ENCODE assay signal across 8 cellular contexts in the genomic region with DNA sequence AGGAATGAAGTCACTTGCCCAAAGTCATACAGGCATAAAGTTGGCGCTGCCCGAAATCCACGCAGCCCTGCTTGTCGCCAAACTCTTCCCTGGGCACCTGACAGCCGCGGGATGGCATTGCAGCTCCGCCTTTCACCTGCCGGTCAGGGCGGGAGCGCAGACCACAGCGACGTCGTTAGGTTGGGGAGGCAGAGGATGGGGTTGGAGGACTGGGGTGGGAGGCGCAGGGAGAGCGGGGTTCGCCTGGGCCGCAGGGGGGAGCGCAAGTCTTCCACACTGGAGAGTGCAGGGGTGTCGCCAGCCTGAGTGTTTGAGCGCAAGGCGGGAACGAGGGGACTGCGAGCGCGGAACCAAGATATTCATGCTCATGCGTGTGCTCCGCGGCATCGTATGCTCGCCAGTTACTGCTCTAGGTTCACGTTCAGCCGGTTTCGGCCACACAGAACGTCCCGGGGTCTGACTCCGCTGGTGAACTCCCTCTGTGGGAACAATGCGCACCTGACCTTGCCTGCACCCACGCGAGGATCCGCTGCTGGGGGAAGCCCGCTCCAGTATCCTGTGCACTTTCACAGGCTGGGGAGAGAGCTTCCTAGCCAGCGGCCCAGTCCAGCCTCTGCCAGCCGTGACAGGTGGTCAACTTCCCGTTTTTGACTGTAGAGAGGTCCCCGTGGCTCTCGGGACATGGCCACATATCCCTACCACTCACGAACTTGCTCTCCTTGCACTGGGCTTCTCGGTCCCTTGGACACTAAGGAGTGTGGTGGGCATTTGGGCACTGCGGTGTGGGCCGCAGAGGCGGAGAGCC. TPM values are rescaled to one million over a fixed set of nuclear protein-coding genes. Genes with fewer than 3 reads are reported as not detected.
DNase-seq lines count a peak whose midpoint lies in the region; ATAC-seq and TF ChIP-seq lines count a peak whose summit lies in the region.

No MANE protein-coding gene starts in this region.

- no peaks in the 10 kb centered on the region for H3K9me3 Mint-ChIP-seq in natural killer cell

- peaks cover 0 to 5% of the 10 kb centered on the region in 2 donors for H3K4me1 Mint-ChIP-seq in natural killer cell

- DNase-seq in activated naive CD4-positive, alpha-beta T cell treated with Interleukin-2 at 50 U/mL for 16 hours = peak; percentile 11
- DNase-seq in activated naive CD4-positive, alpha-beta T cell (lab: John Stamatoyannopoulos, UW) = no peak
- peak; percentile 48 for DNase-seq in RPMI8226
- DNase-seq in epithelial cell of prostate (ENCODE audit: low read depth, low spot score) = peak; percentile 5
- DNase-seq in natural killer cell = no peak
- DNase-seq in foreskin melanocyte = no peak

- no peak for TF ChIP-seq CTCF in natural killer cell (IDR thresholded peaks at IDR 0.05)

- ATAC-seq in natural killer cell (no peak), GM21447 (IDR thresholded peaks at IDR 0.05; ENCODE audit: unreplicated experiment) (no peak), HG02678 (IDR thresholded peaks at IDR 0.05; ENCODE audit: unreplicated experiment) (no peak)

- H3K36me3 Mint-ChIP-seq in natural killer cell = no peaks in the 10 kb centered on the region

- peaks cover 48 to 54% of the 10 kb centered on the region in 2 donors for H3K27me3 Mint-ChIP-seq in natural killer cell (ENCODE audit: low read depth in 2 of 2)

- peak overlapping the region; percentile 40 for H3K4me3 Mint-ChIP-seq in natural killer cell

- intact Hi-C loops in natural killer cell (cut with micrococcal nuclease) = loop anchor here (5.0 kb wide), 1 partner anchor 515 kb away; no protein-coding TSS in a partner anchor

- H3K27ac ChIP-seq in epithelial cell of prostate = no peak overlapping the region

- no peak overlapping the region for H3K27ac Mint-ChIP-seq in natural killer cell

RNA-seq across cellular contexts. Expression of gene NPPC, which starts 0.8 kb away (rescaled TPM):
- total RNA-seq in natural killer cell = not detected

RNA-seq across cellular contexts. Expression of gene DIS3L2, which starts 34.5 kb away (rescaled TPM):
- total RNA-seq in natural killer cell = 10 to 100 TPM; 56.4 to 63.6 (median 59.4) TPM

Comparison
In these comparisons a context has a peak if more than half of its experiments do, and no peak if none do; other contexts are left out.
1. DNase-seq: peak in activated naive CD4-positive, alpha-beta T cell treated with Interleukin-2 at 50 U/mL for 16 hours (single experiment), RPMI8226 (single experiment) and epithelial cell of prostate (single experiment); none in activated naive CD4-positive, alpha-beta T cell (0 of 4), natural killer cell (single experiment) and foreskin melanocyte (single experiment).